ENCODE assay signal across 1 cellular context in genomic region chr12:26736563-26737486, GRCh38.
A peak's percentile ranks its signal among the peaks of the same experiment; 100 is the strongest.
TF ChIP-seq lines count a peak whose summit lies in the region.

No MANE protein-coding gene starts in this region.

TF ChIP-seq in HepG2, 621 proteins besides CTCF, POLR2A, EP300 and RAD21 (continued from another document and continues in another):
- TF ChIP-seq REST (IDR thresholded peaks at IDR 0.05; ENCODE audit: borderline replicate concordance in 1 of 2, low read depth in 1 of 2, low read length in 2 of 2) (peak in 1 of 2 experiments; percentile 74; a peak in 2 of 4 replicates), SAP130 (CRISPR knock-in tag; IDR thresholded peaks at IDR 0.05; ENCODE audit: low read depth) (peak; percentile 88), PBX2 (CRISPR knock-in tag; IDR thresholded peaks at IDR 0.05) (no peak), ZNF232 (CRISPR knock-in tag; IDR thresholded peaks at IDR 0.05; ENCODE audit: borderline replicate concordance) (0 out of 2 replicates have a peak, but pooled peaks have one; percentile 66), KDM2A (CRISPR knock-in tag; IDR thresholded peaks at IDR 0.05; ENCODE audit: borderline replicate concordance, low read depth) (no peak), ZNF773 (CRISPR knock-in tag; IDR thresholded peaks at IDR 0.05; ENCODE audit: borderline replicate concordance) (no peak), KDM4B (CRISPR knock-in tag; IDR thresholded peaks at IDR 0.05) (peak; percentile 97), RFX3 (CRISPR knock-in tag; IDR thresholded peaks at IDR 0.05) (0 out of 2 replicates have a peak, but pooled peaks have one; percentile 35), HNRNPLL (IDR thresholded peaks at IDR 0.05; ENCODE audit: low read depth, low read length, poor library complexity, severe bottlenecking) (no peak), ZNF687 (CRISPR knock-in tag; IDR thresholded peaks at IDR 0.05) (peak; percentile 44), MED8 (CRISPR knock-in tag; IDR thresholded peaks at IDR 0.05; ENCODE audit: insufficient replicate concordance) (peak; percentile 99), RNF2 (conservative IDR thresholded peaks at IDR 0.05; ENCODE audit: low read depth) (no peak), ATF7 (IDR thresholded peaks at IDR 0.05) (peak; percentile 10; the same call in 1 of the 2 replicates), ATF7 (CRISPR knock-in tag; IDR thresholded peaks at IDR 0.05) (peak; percentile 44; the same call in 1 of the 2 replicates), PITX1 (CRISPR knock-in tag; IDR thresholded peaks at IDR 0.05) (peak; percentile 99), SAFB2 (CRISPR knock-in tag; IDR thresholded peaks at IDR 0.05; ENCODE audit: borderline replicate concordance, low read depth) (no peak), KLF16 (CRISPR knock-in tag; IDR thresholded peaks at IDR 0.05) (peak in 1 of 2 experiments; percentile 85; a peak in 2 of 4 replicates), ZIK1 (CRISPR knock-in tag; IDR thresholded peaks at IDR 0.05; ENCODE audit: borderline replicate concordance, low read depth) (no peak), ZSCAN9 (CRISPR knock-in tag; IDR thresholded peaks at IDR 0.05; ENCODE audit: borderline replicate concordance) (peak; percentile 89; the same call in 1 of the 2 replicates), PRDM10 (CRISPR knock-in tag; IDR thresholded peaks at IDR 0.05; ENCODE audit: low read depth) (peak; percentile 36; the same call in 1 of the 2 replicates), NCOA2 (CRISPR knock-in tag; IDR thresholded peaks at IDR 0.05) (peak; percentile 100), MLX (CRISPR knock-in tag; IDR thresholded peaks at IDR 0.05) (peak; percentile 82), HNF4A (CRISPR knock-in tag; IDR thresholded peaks at IDR 0.05) (peak; percentile 98), U2AF2 (IDR thresholded peaks at IDR 0.05; ENCODE audit: low read depth, low read length) (peak; percentile 79; the same call in 1 of the 2 replicates), NFIC (IDR thresholded peaks at IDR 0.05; ENCODE audit: low read length) (peak; percentile 100), TCF12 (IDR thresholded peaks at IDR 0.05) (no peak), TCF12 (CRISPR knock-in tag; IDR thresholded peaks at IDR 0.05) (peak; percentile 97), RERE (CRISPR knock-in tag; IDR thresholded peaks at IDR 0.05; ENCODE audit: low read depth) (peak; percentile 97), ZNF432 (CRISPR knock-in tag; IDR thresholded peaks at IDR 0.05; ENCODE audit: borderline replicate concordance) (no peak), YEATS2 (CRISPR knock-in tag; IDR thresholded peaks at IDR 0.05; ENCODE audit: borderline replicate concordance) (peak; percentile 63; the same call in 1 of the 2 replicates), THAP11 (CRISPR knock-in tag; IDR thresholded peaks at IDR 0.05) (peak; percentile 79), ERF (CRISPR knock-in tag; IDR thresholded peaks at IDR 0.05) (peak; percentile 85; the same call in 1 of the 2 replicates), ZNF574 (CRISPR knock-in tag; IDR thresholded peaks at IDR 0.05) (0 out of 2 replicates have a peak, but pooled peaks have one; percentile 15), NFKBIZ (CRISPR knock-in tag; IDR thresholded peaks at IDR 0.05) (peak; percentile 98), MAFK (conservative IDR thresholded peaks at IDR 0.05 in 1 of 2, IDR thresholded peaks at IDR 0.05 in 1 of 2; ENCODE audit: low read length in 2 of 2) (peak; percentile 10 to 61; a peak in 1 of 4 replicates)
